ENCODE assay signal across 1 cellular context in the genomic region with DNA sequence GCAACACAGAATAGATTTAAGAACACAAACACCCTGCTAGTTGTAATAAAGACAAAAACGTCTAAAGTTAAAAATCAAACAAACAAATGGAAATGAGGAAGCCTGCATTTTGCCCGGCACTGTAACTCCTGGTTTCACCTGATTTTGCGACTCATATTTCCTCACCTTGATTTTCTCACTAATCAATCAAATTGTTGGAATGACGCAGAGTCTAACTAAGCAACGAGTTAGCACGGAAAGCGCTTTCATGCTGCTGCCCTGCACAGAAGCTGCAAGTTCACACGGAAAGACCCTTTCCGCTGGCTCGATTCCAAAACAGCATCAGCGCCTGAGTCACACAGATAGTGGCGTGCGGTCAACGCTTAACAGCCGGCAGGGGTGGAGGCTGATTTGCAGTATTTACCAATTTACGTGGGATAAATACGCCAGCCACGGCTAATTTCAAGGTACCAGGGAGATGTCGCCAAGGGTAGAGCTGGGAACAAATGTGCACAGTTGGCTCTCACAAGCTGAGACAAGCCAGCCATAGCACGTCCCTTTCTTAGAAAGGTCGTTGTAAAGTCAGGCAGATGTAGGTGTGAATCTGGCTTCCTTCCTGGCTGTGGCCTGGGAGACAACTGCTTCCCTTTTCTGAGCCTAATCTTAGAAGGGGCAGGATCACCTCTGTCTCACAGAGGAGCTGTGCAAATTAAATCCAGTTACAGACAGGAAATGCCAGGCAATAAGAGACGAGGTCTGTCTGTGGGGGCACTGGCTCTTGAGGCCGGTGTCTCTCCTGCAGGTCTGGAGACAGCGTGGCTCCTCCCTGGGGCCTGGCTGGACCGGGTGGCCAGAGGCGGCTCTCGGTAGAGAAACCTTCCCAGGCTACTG.
TF ChIP-seq lines count a peak whose summit lies in the region.

No MANE protein-coding gene starts in this region.

TF ChIP-seq in H1, 55 proteins besides CTCF, POLR2A, EP300 and RAD21:
- TF ChIP-seq CTBP2 (IDR thresholded peaks at IDR 0.05; ENCODE audit: borderline replicate concordance, insufficient read depth, insufficient read length, low read length) = no peak
- TF ChIP-seq GTF2F1 (IDR thresholded peaks at IDR 0.05; ENCODE audit: borderline replicate concordance, low read depth, low read length) = no peak
- no peak for TF ChIP-seq TCF12 (IDR thresholded peaks at IDR 0.05; ENCODE audit: low read depth, low read length)
- TF ChIP-seq, protein P1, sequence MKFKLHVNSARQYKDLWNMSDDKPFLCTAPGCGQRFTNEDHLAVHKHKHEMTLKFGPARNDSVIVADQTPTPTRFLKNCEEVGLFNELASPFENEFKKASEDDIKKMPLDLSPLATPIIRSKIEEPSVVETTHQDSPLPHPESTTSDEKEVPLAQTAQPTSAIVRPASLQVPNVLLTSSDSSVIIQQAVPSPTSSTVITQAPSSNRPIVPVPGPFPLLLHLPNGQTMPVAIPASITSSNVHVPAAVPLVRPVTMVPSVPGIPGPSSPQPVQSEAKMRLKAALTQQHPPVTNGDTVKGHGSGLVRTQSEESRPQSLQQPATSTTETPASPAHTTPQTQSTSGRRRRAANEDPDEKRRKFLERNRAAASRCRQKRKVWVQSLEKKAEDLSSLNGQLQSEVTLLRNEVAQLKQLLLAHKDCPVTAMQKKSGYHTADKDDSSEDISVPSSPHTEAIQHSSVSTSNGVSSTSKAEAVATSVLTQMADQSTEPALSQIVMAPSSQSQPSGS (IDR thresholded peaks at IDR 0.05; ENCODE audit: low read length) = no peak
- no peak for TF ChIP-seq TAF1 (IDR thresholded peaks at IDR 0.05; ENCODE audit: low read depth, low read length)
- TF ChIP-seq SIN3A (conservative IDR thresholded peaks at IDR 0.05 in 1 of 2, IDR thresholded peaks at IDR 0.05 in 1 of 2; ENCODE audit: low read depth in 1 of 2, low read length in 2 of 2) = no peak
- no peak for TF ChIP-seq JUN (IDR thresholded peaks at IDR 0.05; ENCODE audit: low read depth, low read length)
- TF ChIP-seq SUZ12 (IDR thresholded peaks at IDR 0.05; ENCODE audit: low read length) = no peak
- TF ChIP-seq KDM1A (IDR thresholded peaks at IDR 0.05; ENCODE audit: borderline replicate concordance, low read length) = no peak
- TF ChIP-seq SP1 (IDR thresholded peaks at IDR 0.05; ENCODE audit: low read depth, low read length) = no peak
- no peak for TF ChIP-seq YY1 (IDR thresholded peaks at IDR 0.05; ENCODE audit: low read depth, low read length)
